8 cellular contexts compared by ENCODE assay signal in genomic region chr4:38803833-38804653, GRCh38. TPM values are rescaled to one million over a fixed set of nuclear protein-coding genes. Genes with fewer than 3 reads are reported as not detected.
DNase-seq lines count a peak whose midpoint lies in the region; ATAC-seq, FAIRE-seq and TF ChIP-seq lines count a peak whose summit lies in the region.

No MANE protein-coding gene starts in this region.

- H3K4me3 ChIP-seq in kidney (ENCODE audit: low read length in 2 of 2), result peak overlapping the region; percentile 45 to 66

- H3K9ac ChIP-seq in kidney (ENCODE audit: low read length in 2 of 2), result peak overlapping the region; percentile 45 to 55

- no peak for DNase-seq in kidney
- DNase-seq in stimulated activated naive CD4-positive, alpha-beta T cell treated with Interleukin-2 at 50 U/mL for 16 hours (lab: John Stamatoyannopoulos, UW), result peak; percentile 14
- DNase-seq in NCI-H1694 treated with DMSO at 0.1 percent for 48 hours (lab: John Stamatoyannopoulos, UW), result no peak
- DNase-seq in NCI-H510A treated with DMSO at 0.1 percent for 48 hours (lab: John Stamatoyannopoulos, UW), result no peak
- no peak for DNase-seq in DMS153 (lab: John Stamatoyannopoulos, UW)

- peak overlapping the region; percentile 46 to 59 for H3K27ac ChIP-seq in kidney (ENCODE audit: low read depth in 2 of 2, low read length in 2 of 2)

- H3K4me1 Mint-ChIP-seq in activated T-helper 17 cell treated with anti-CD3 and anti-CD28 coated beads, Interleukin-2, amount 50 U/mL, for 72 hours, result peaks cover 27% of the 10 kb centered on the region

- H3K27ac Mint-ChIP-seq in activated T-helper 17 cell treated with anti-CD3 and anti-CD28 coated beads, Interleukin-2, amount 50 U/mL, for 72 hours, result peak overlapping the region; percentile 86

- intact Hi-C loops in kidney (cut with DNase I), result no loop called here

- no peaks in the 10 kb centered on the region for H3K9me3 ChIP-seq in kidney (ENCODE audit: control insufficient read depth in 1 of 2, low read length in 2 of 2)

- peak overlapping the region; percentile 77 for H3K4me3 Mint-ChIP-seq in activated T-helper 17 cell treated with anti-CD3 and anti-CD28 coated beads, Interleukin-2, amount 50 U/mL, for 72 hours

- H3K4me1 ChIP-seq in kidney (ENCODE audit: control insufficient read depth in 1 of 2, insufficient read depth in 1 of 2, low read depth in 1 of 2, low read length in 2 of 2), result peaks cover 3 to 6% of the 10 kb centered on the region in 2 donors

- no peaks in the 10 kb centered on the region for H3K27me3 Mint-ChIP-seq in activated T-helper 17 cell treated with anti-CD3 and anti-CD28 coated beads, Interleukin-2, amount 50 U/mL, for 72 hours

- H3K36me3 Mint-ChIP-seq in activated T-helper 17 cell treated with anti-CD3 and anti-CD28 coated beads, Interleukin-2, amount 50 U/mL, for 72 hours (ENCODE audit: low read depth), result peaks cover 25% of the 10 kb centered on the region

- FAIRE-seq in kidney (lab: Jason Lieb, UNC), result no peak

- H3K9me3 Mint-ChIP-seq in activated T-helper 17 cell treated with anti-CD3 and anti-CD28 coated beads, Interleukin-2, amount 50 U/mL, for 72 hours, result peaks cover 15% of the 10 kb centered on the region

- TF ChIP-seq CTCF in kidney (IDR thresholded peaks at IDR 0.05; ENCODE audit: borderline replicate concordance, extremely low read depth, insufficient read depth), result no peak

- H3K36me3 ChIP-seq in kidney (ENCODE audit: control insufficient read depth in 1 of 2, insufficient read depth in 2 of 2, low read length in 2 of 2), result peaks cover 0 to 5% of the 10 kb centered on the region in 2 donors

- ATAC-seq in GM19043 (IDR thresholded peaks at IDR 0.05; ENCODE audit: low read depth, unreplicated experiment) (peak; percentile 48), HG03045 (IDR thresholded peaks at IDR 0.05; ENCODE audit: unreplicated experiment) (peak; percentile 66)
- peak; percentile 91 for ATAC-seq in activated T-helper 17 cell treated with anti-CD3 and anti-CD28 coated beads, Interleukin-2, amount 50 U/mL, for 72 hours (replicated peaks)

RNA-seq across cellular contexts. Expression of gene TLR1, which starts 0.5 kb away (rescaled TPM):
- total RNA-seq in activated T-helper 17 cell treated with anti-CD3 and anti-CD28 coated beads, Interleukin-2, amount 50 U/mL, for 72 hours, result 1 to 10 TPM; 2.1 to 5.9 TPM
- total RNA-seq in kidney, result 18.0 TPM
- 1.8 TPM for polyA plus RNA-seq in kidney (ENCODE audit: insufficient read depth, low read depth, low replicate concordance)

RNA-seq across cellular contexts. Expression of gene TLR10, which starts 21.3 kb away (rescaled TPM):
- under 1 TPM in 1 of 2 donors, not detected in 1; 0.19 TPM for total RNA-seq in activated T-helper 17 cell treated with anti-CD3 and anti-CD28 coated beads, Interleukin-2, amount 50 U/mL, for 72 hours
- 2.0 TPM for total RNA-seq in kidney
- polyA plus RNA-seq in kidney (ENCODE audit: insufficient read depth, low read depth, low replicate concordance), result 0.11 TPM

RNA-seq across cellular contexts. Expression of gene TLR6, which starts 52.6 kb away (rescaled TPM):
- 1 to 10 TPM; 2.7 to 3.0 TPM for total RNA-seq in activated T-helper 17 cell treated with anti-CD3 and anti-CD28 coated beads, Interleukin-2, amount 50 U/mL, for 72 hours
- 6.1 TPM for total RNA-seq in kidney
- polyA plus RNA-seq in kidney (ENCODE audit: insufficient read depth, low read depth, low replicate concordance), result 0.62 TPM
